20 cellular contexts compared by ENCODE assay signal in genomic region chr4:76365636-76366035, GRCh38. TPM values are rescaled to one million over a fixed set of nuclear protein-coding genes. Genes with fewer than 3 reads are reported as not detected.
A peak's percentile ranks its signal among the peaks of the same experiment; 100 is the strongest.
DNase-seq lines count a peak whose midpoint lies in the region; ATAC-seq, FAIRE-seq and TF ChIP-seq lines count a peak whose summit lies in the region.
"Had no signal": no experiment of that assay in that cellular context is flagged by ENCODE, and none has a peak within 500 bp of the region (broad histone marks: within the 10 kb centered on the region; RNA-seq: fewer than 3 reads in every experiment).

No MANE protein-coding gene starts in this region.

- no peak overlapping the region for H3K4me3 Mint-ChIP-seq in HFFc6
- H3K4me3 Mint-ChIP-seq in astrocyte (ENCODE audit: unreplicated experiment) = no peak overlapping the region
- H3K4me3 Mint-ChIP-seq: CD14-positive monocyte had no signal

- H3K27me3 Mint-ChIP-seq in HFFc6 (ENCODE audit: insufficient read depth) (peaks cover 24% of the 10 kb centered on the region), astrocyte (ENCODE audit: low read depth, unreplicated experiment) (peaks cover 9% of the 10 kb centered on the region)

- H3K4me1 Mint-ChIP-seq in HFFc6 (ENCODE audit: low read depth) (peaks cover 18% of the 10 kb centered on the region), astrocyte (ENCODE audit: low read depth, unreplicated experiment) (peaks cover 10% of the 10 kb centered on the region)
- H3K4me1 Mint-ChIP-seq: CD14-positive monocyte had no signal

- H2AFZ ChIP-seq in astrocyte (ENCODE audit: low read depth, low read length) = no peak overlapping the region

- no peak overlapping the region for H3K4me2 ChIP-seq in astrocyte (ENCODE audit: low read length)

- intact Hi-C loops in gastrocnemius medialis (cut with DNase I; ENCODE audit: low total_unique reads) = no loop called here

- no peak for TF ChIP-seq POLR2A in gastrocnemius medialis (IDR thresholded peaks at IDR 0.05)

- H3K4me3 ChIP-seq in astrocyte (ENCODE audit: insufficient read depth, low read depth, low read length) (no peak overlapping the region), fibroblast of mammary gland (ENCODE audit: control insufficient read depth, low read depth, low read length) (no peak overlapping the region), gastrocnemius medialis (no peak overlapping the region)
- H3K4me3 ChIP-seq: SJSA1 had no signal

- H3K27ac ChIP-seq in astrocyte (ENCODE audit: low read depth, low read length) (no peak overlapping the region), gastrocnemius medialis (no peak overlapping the region)
- H3K27ac ChIP-seq: SJSA1 had no signal

- no peak for ATAC-seq in activated CD4-positive, CD25-positive, alpha-beta regulatory T cell treated with anti-CD3 and anti-CD28 coated beads, Interleukin-2, amount 50 U/mL, for 24 hours
- no peak for ATAC-seq in gastrocnemius medialis
- ATAC-seq: PC-3 had no signal

- no peaks in the 10 kb centered on the region for H3K9me3 ChIP-seq in astrocyte (ENCODE audit: insufficient read depth, low read depth, low read length)
- H3K9me3 ChIP-seq in gastrocnemius medialis = no peaks in the 10 kb centered on the region
- H3K9me3 ChIP-seq: SJSA1 had no signal

- no peaks in the 10 kb centered on the region for H4K20me1 ChIP-seq in astrocyte (ENCODE audit: insufficient read depth, low read length)

- H3K79me2 ChIP-seq in astrocyte (ENCODE audit: insufficient read depth, low read length) = no peaks in the 10 kb centered on the region

- no peak overlapping the region for H3K9ac ChIP-seq in astrocyte (ENCODE audit: low read length)

- in situ Hi-C loops in gastrocnemius medialis (cut with MboI; ENCODE audit: low sequenced_read_pairs in 4 of 4) = no loop called here

- H3K4me1 ChIP-seq in astrocyte (ENCODE audit: insufficient read depth, low read length) (no peaks in the 10 kb centered on the region), gastrocnemius medialis (no peaks in the 10 kb centered on the region)
- H3K4me1 ChIP-seq: SJSA1 had no signal

- no peaks in the 10 kb centered on the region for H3K27me3 ChIP-seq in astrocyte (ENCODE audit: insufficient read depth, low read length)
- H3K27me3 ChIP-seq in gastrocnemius medialis = no peaks in the 10 kb centered on the region

- H3K27ac Mint-ChIP-seq in HFFc6 (peak overlapping the region; percentile 10), astrocyte (ENCODE audit: unreplicated experiment) (peak overlapping the region; percentile 49)
- H3K27ac Mint-ChIP-seq: CD14-positive monocyte had no signal

- FAIRE-seq in astrocyte (lab: Jason Lieb, UNC) = no peak
- FAIRE-seq: H54 had no signal

- TF ChIP-seq CTCF in HFFc6 (IDR thresholded peaks at IDR 0.05) (no peak), astrocyte (IDR thresholded peaks at IDR 0.05; ENCODE audit: insufficient read depth, low read depth, low read length) (no peak), fibroblast of mammary gland (conservative IDR thresholded peaks at IDR 0.05; ENCODE audit: control insufficient read depth, insufficient read depth, low read depth, low read length) (no peak), gastrocnemius medialis (IDR thresholded peaks at IDR 0.05 in 4 of 5, conservative IDR thresholded peaks at IDR 0.05 in 1 of 5) (no peak)

- DNase-seq in AG08396 (ENCODE audit: low spot score) (peak; percentile 22), HFFc6 (peak; percentile 25), astrocyte (ENCODE audit: low read depth) (peak; percentile 35), fibroblast of mammary gland (ENCODE audit: low read depth) (peak; percentile 59), SKM-1 (lab: John Stamatoyannopoulos, UW; ENCODE audit: unreplicated experiment) (no peak), OCI-M1 (lab: John Stamatoyannopoulos, UW) (no peak), gastrocnemius medialis (no peak)
- DNase-seq: AML-193, DMS 273 treated with DMSO at 0.1 percent for 48 hours, NCI-H1417 treated with DMSO at 0.1 percent for 48 hours, NCI-H1930, NCI-H2171, NCI-H446 treated with DMSO at 0.1 percent for 48 hours, PC-3 had no signal

- H3K36me3 ChIP-seq in astrocyte (ENCODE audit: insufficient read depth, low read length) = no peaks in the 10 kb centered on the region
- H3K36me3 ChIP-seq in gastrocnemius medialis = no peaks in the 10 kb centered on the region
- H3K36me3 ChIP-seq: SJSA1 had no signal

- H3K9me3 Mint-ChIP-seq in HFFc6 = peaks cover 5% of the 10 kb centered on the region
- peaks cover 2% of the 10 kb centered on the region for H3K9me3 Mint-ChIP-seq in astrocyte (ENCODE audit: unreplicated experiment)

- no peaks in the 10 kb centered on the region for H3K36me3 Mint-ChIP-seq in HFFc6 (ENCODE audit: low read depth)
- H3K36me3 Mint-ChIP-seq in astrocyte (ENCODE audit: low read depth, unreplicated experiment) = peaks cover 1% of the 10 kb centered on the region
- H3K36me3 Mint-ChIP-seq: CD14-positive monocyte had no signal

RNA-seq across cellular contexts. Expression of gene CCDC158, which starts 55.3 kb away (rescaled TPM):
- total RNA-seq in HFFc6 (2021; fragmentation: NEBNext Ultra II Directional; extraction: Animal tissue kit (Norgen Biotek cat#: 25700)) = under 1 TPM in 1 of 6 experiments, not detected in 5; 0.05 TPM
- total RNA-seq in astrocyte (not detected in 2 replicates), gastrocnemius medialis (not detected)
- total RNA-seq: A172, HT-29, PC-3 had no signal

RNA-seq across cellular contexts. Expression of gene STBD1, which starts 59.1 kb away (rescaled TPM):
- total RNA-seq in HFFc6 (2021; fragmentation: NEBNext Ultra II Directional; extraction: Animal tissue kit (Norgen Biotek cat#: 25700)) = 1 to 10 TPM; 4.3 to 6.0 (median 5.4) TPM
- total RNA-seq in astrocyte = 7.2 and 9.7 TPM in 2 replicates
- total RNA-seq in gastrocnemius medialis = 10 to 100 TPM; 17.9 to 57.5 (median 41.5) TPM

Comparison
In these comparisons a context has a peak if more than half of its experiments do, and no peak if none do; other contexts are left out.
1. DNase-seq: peak in AG08396 (single experiment), HFFc6 (single experiment), astrocyte (single experiment) and fibroblast of mammary gland (single experiment); none in SKM-1 (single experiment), OCI-M1 (single experiment) and gastrocnemius medialis (0 of 2).